ENCODE assay signal across 8 cellular contexts in the genomic region with DNA sequence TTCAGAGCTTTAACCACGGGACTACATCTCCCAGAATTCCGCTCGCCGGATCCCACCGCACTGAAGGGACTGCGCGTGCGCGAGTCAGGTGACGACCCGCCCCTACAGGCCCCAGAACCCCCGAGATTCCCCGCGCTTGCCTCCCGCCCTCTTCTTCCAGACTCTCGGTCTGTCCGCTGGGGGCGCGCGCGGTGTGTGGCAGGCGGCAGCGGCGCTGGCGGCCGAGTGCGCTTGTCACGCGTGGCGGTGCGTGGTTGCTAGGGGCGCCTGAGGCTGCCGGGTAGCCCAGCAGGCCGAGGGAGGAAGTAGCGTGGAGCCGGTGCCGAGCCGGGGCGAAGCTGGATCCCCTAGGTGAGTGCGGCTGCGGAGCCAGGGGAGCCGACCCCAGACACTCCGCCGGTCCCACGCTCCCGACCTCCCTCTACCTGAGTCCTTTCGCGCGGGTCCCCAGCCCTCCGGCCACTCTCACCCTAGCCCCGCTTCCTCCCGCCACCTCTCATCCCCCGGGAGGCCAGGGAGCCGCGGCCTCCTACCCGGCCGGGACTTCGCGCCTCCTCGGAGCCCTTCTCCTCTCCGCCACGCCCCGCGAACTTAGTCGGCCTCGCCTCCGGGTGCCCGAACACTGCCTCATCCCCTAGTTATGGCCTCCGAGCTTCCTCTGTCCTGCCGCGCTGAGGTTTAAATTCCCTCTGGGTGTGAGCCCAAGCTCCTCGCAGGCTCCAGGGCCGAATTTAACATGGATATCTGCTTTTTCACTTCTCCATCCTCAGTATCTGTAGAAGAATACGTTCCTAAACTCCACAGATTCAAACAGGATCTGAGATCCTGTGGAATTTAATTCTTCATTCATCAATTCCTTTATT. TPM values are rescaled to one million over a fixed set of nuclear protein-coding genes. Genes with fewer than 3 reads are reported as not detected.
DNase-seq lines count a peak whose midpoint lies in the region; ATAC-seq and TF ChIP-seq lines count a peak whose summit lies in the region.

TTLL4 (plus strand) TSS at position 149 of the 863 bp plus-strand sequence. CDS start 26,842 bp downstream, outside the sequence.

- DNase-seq in DMS79 (lab: John Stamatoyannopoulos, UW): peak; percentile 86
- DNase-seq in KG1 (lab: John Stamatoyannopoulos, UW): peak; percentile 90
- DNase-seq in activated T-cell treated with anti-CD3 and anti-CD28 coated beads, Interleukin-2, amount 50 U/mL, for 24 hours: peak; percentile 97
- DNase-seq in stimulated activated CD8-positive, alpha-beta memory T cell treated with anti-CD3 and anti-CD28 coated beads, Interleukin-7, amount 100 ng/mL, for 24 hours (ENCODE audit: low read depth): peak; percentile 96

- peak within 1 kb of the TSS; percentile 84 to 88 for H3K4me3 ChIP-seq in esophagus (ENCODE audit: low read depth in 1 of 2, low read length in 2 of 2)
- H3K4me3 ChIP-seq in muscle layer of colon (ENCODE audit: low read depth in 1 of 2, low read length in 2 of 2): peak within 1 kb of the TSS; percentile 33 to 76

- H3K9me3 ChIP-seq in esophagus (ENCODE audit: control insufficient read depth in 2 of 2, insufficient read depth in 1 of 2, low read depth in 1 of 2, low read length in 1 of 2) (no peaks in the 10 kb centered on the region), muscle layer of colon (ENCODE audit: low read length) (no peaks in the 10 kb centered on the region)

- H3K27ac Mint-ChIP-seq in activated T-cell treated with anti-CD3 and anti-CD28 coated beads, Interleukin-2, amount 50 U/mL, for 24 hours: peak within 1 kb of the TSS; percentile 93

- H3K27me3 Mint-ChIP-seq in activated T-cell treated with anti-CD3 and anti-CD28 coated beads, Interleukin-2, amount 50 U/mL, for 24 hours: no peaks in the 10 kb centered on the region

- no peaks in the 10 kb centered on the region for H3K36me3 ChIP-seq in esophagus (ENCODE audit: control insufficient read depth in 2 of 2, insufficient read depth in 2 of 2, low read length in 1 of 2)
- H3K36me3 ChIP-seq in muscle layer of colon (ENCODE audit: insufficient read depth, low read length): no peaks in the 10 kb centered on the region

- H3K9ac ChIP-seq in muscle layer of colon (ENCODE audit: low read length): peak within 1 kb of the TSS; percentile 63

- WGBS in esophagus, 2 donors: 0% methylated on average over 57 to 74 of the region's 74 CpGs

- H3K27ac ChIP-seq in esophagus (ENCODE audit: low read depth in 2 of 2, low read length in 1 of 2): peak within 1 kb of the TSS; percentile 95
- peak within 1 kb of the TSS; percentile 65 for H3K27ac ChIP-seq in muscle layer of colon (ENCODE audit: low read depth, low read length)

- H3K4me3 Mint-ChIP-seq in activated T-cell treated with anti-CD3 and anti-CD28 coated beads, Interleukin-2, amount 50 U/mL, for 24 hours: peak within 1 kb of the TSS; percentile 89

- H3K36me3 Mint-ChIP-seq in activated T-cell treated with anti-CD3 and anti-CD28 coated beads, Interleukin-2, amount 50 U/mL, for 24 hours (ENCODE audit: low read depth): peaks cover 20% of the 10 kb centered on the region

- H3K4me1 Mint-ChIP-seq in activated T-cell treated with anti-CD3 and anti-CD28 coated beads, Interleukin-2, amount 50 U/mL, for 24 hours (ENCODE audit: low read depth): peaks cover 21% of the 10 kb centered on the region

- H3K9me3 Mint-ChIP-seq in activated T-cell treated with anti-CD3 and anti-CD28 coated beads, Interleukin-2, amount 50 U/mL, for 24 hours: no peaks in the 10 kb centered on the region

- H3K4me1 ChIP-seq in esophagus (ENCODE audit: control insufficient read depth in 2 of 2, insufficient read depth in 2 of 2, low read length in 1 of 2) (no peaks in the 10 kb centered on the region), muscle layer of colon (ENCODE audit: insufficient read depth, low read length) (peaks cover 9% of the 10 kb centered on the region)

- no peaks in the 10 kb centered on the region for H3K27me3 ChIP-seq in esophagus (ENCODE audit: control insufficient read depth in 1 of 2, insufficient read depth in 2 of 2, low read length in 2 of 2)
- H3K27me3 ChIP-seq in muscle layer of colon (ENCODE audit: control insufficient read depth in 1 of 2, insufficient read depth in 2 of 2, low read length in 2 of 2): no peaks in the 10 kb centered on the region

- ATAC-seq in GM21723 (IDR thresholded peaks at IDR 0.05; ENCODE audit: unreplicated experiment): peak; percentile 94

TF ChIP-seq in PFSK-1, 5 proteins besides CTCF, POLR2A, EP300 and RAD21:
- TF ChIP-seq, protein P1, sequence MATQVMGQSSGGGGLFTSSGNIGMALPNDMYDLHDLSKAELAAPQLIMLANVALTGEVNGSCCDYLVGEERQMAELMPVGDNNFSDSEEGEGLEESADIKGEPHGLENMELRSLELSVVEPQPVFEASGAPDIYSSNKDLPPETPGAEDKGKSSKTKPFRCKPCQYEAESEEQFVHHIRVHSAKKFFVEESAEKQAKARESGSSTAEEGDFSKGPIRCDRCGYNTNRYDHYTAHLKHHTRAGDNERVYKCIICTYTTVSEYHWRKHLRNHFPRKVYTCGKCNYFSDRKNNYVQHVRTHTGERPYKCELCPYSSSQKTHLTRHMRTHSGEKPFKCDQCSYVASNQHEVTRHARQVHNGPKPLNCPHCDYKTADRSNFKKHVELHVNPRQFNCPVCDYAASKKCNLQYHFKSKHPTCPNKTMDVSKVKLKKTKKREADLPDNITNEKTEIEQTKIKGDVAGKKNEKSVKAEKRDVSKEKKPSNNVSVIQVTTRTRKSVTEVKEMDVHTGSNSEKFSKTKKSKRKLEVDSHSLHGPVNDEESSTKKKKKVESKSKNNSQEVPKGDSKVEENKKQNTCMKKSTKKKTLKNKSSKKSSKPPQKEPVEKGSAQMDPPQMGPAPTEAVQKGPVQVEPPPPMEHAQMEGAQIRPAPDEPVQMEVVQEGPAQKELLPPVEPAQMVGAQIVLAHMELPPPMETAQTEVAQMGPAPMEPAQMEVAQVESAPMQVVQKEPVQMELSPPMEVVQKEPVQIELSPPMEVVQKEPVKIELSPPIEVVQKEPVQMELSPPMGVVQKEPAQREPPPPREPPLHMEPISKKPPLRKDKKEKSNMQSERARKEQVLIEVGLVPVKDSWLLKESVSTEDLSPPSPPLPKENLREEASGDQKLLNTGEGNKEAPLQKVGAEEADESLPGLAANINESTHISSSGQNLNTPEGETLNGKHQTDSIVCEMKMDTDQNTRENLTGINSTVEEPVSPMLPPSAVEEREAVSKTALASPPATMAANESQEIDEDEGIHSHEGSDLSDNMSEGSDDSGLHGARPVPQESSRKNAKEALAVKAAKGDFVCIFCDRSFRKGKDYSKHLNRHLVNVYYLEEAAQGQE (IDR thresholded peaks at IDR 0.05; ENCODE audit: insufficient read depth in 1 of 2, low read depth in 2 of 2, low read length in 2 of 2): no peak
- TF ChIP-seq POLR2AphosphoS5 (IDR thresholded peaks at IDR 0.05; ENCODE audit: low read depth, low read length): peak; percentile 51; the same call in 1 of the 2 replicates
- TF ChIP-seq FOXP2 (optimal IDR thresholded peaks at IDR 0.05; ENCODE audit: borderline replicate concordance, extremely low read depth, extremely low read length, insufficient read depth): peak; percentile 83
- no peak for TF ChIP-seq TAF1 (IDR thresholded peaks at IDR 0.05; ENCODE audit: borderline replicate concordance, insufficient read depth, low read length)
- no peak for TF ChIP-seq SIN3A (IDR thresholded peaks at IDR 0.05; ENCODE audit: borderline replicate concordance, insufficient read depth, low read length)

RNA-seq across cellular contexts. Expression of gene TTLL4, which starts in this region (rescaled TPM):
- polyA plus RNA-seq in PFSK-1 (2012; ENCODE audit: insufficient read length, low read depth): 16.9 TPM
- 10 to 100 TPM; 11.5 to 20.0 TPM for polyA plus RNA-seq in esophagus

Comparison
In these comparisons a context has a peak if more than half of its experiments do, and no peak if none do; other contexts are left out.
1. Peak in every context shown above with its lines: DNase-seq, ATAC-seq, H3K4me3 ChIP-seq and H3K27ac ChIP-seq.